ENCODE assay signal across 29 cellular contexts in the genomic region with DNA sequence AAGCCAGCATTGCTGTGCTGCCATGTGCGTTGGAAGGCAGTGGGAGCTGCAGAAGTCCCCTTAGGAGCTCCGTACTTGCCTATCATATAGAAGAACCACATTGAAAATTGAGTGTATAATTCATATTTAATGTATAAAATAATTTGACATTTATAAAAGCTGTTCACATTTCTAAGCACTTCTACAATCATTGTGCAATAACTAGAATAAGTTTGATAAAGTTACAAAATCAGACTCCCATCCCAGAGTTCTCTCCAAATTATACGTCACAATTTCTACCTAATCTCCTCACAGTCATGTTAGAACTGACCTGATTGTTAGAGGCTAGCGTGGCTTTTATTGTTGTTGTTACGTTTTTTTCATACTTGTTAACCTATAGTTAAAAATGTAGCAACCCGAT.
"Had no signal": no experiment of that assay in that cellular context is flagged by ENCODE, and none has a peak within 500 bp of the region (broad histone marks: within the 10 kb centered on the region; RNA-seq: fewer than 3 reads in every experiment).

No MANE protein-coding gene starts in this region.

- H3K27ac Mint-ChIP-seq: dendritic cell treated with granulocyte-macrophage colony-stimulating factor and Interleukin-4, amounts not matched to agents 40 ng/mL and 50 ng/mL, for 4 days; effector memory CD8-positive, alpha-beta T cell; endodermal cell had no signal

- H3K36me3 ChIP-seq: colonic mucosa, esophagus muscularis mucosa, esophagus squamous epithelium, gastrocnemius medialis, gastroesophageal sphincter, heart left ventricle, heart right ventricle had no signal

- H3K4me3 ChIP-seq: colonic mucosa, coronary artery, dorsolateral prefrontal cortex, esophagus muscularis mucosa, esophagus squamous epithelium, gastrocnemius medialis, gastroesophageal sphincter, heart left ventricle, heart right ventricle had no signal

- H3K27ac ChIP-seq: colonic mucosa, coronary artery, epithelial cell of prostate, esophagus muscularis mucosa, esophagus squamous epithelium, foreskin keratinocyte, gastroesophageal sphincter, heart left ventricle, heart right ventricle had no signal

- FAIRE-seq: colon, endometrium, endothelial cell of umbilical vein, frontal cortex had no signal

- ATAC-seq: effector memory CD8-positive, alpha-beta T cell; esophagus mucosa; foreskin keratinocyte; gastroesophageal sphincter; heart left ventricle; heart right ventricle had no signal

- DNase-seq: colonic mucosa; cortex of kidney; dermis blood vessel endothelial cell; effector CD4-positive, alpha-beta T cell; effector CD8-positive, alpha-beta T cell; effector memory CD4-positive, alpha-beta T cell; effector memory CD8-positive, alpha-beta T cell; endodermal cell; erythroblast; esophagus squamous epithelium; foreskin fibroblast; foreskin keratinocyte; foreskin melanocyte; gastrocnemius medialis; glutamatergic neuron; head of caudate nucleus; heart left ventricle; heart right ventricle had no signal

- H3K4me1 ChIP-seq: colonic mucosa, esophagus squamous epithelium, foreskin keratinocyte, heart left ventricle, heart right ventricle had no signal

- H3K4me3 Mint-ChIP-seq: dendritic cell treated with granulocyte-macrophage colony-stimulating factor and Interleukin-4, amounts not matched to agents 40 ng/mL and 50 ng/mL, for 4 days; effector memory CD8-positive, alpha-beta T cell; endodermal cell had no signal

- H3K9me3 Mint-ChIP-seq: dendritic cell treated with granulocyte-macrophage colony-stimulating factor and Interleukin-4, amounts not matched to agents 40 ng/mL and 50 ng/mL, for 4 days; effector memory CD8-positive, alpha-beta T cell; endodermal cell had no signal

- H3K9me3 ChIP-seq: colonic mucosa, esophagus muscularis mucosa, esophagus squamous epithelium, gastrocnemius medialis, gastroesophageal sphincter, heart left ventricle, heart right ventricle had no signal

- H3K27me3 ChIP-seq: colonic mucosa, dorsolateral prefrontal cortex, esophagus muscularis mucosa, esophagus squamous epithelium, gastrocnemius medialis, gastroesophageal sphincter, heart left ventricle, heart right ventricle had no signal
